8 cellular contexts compared by ENCODE assay signal in genomic region chr14:58243790-58244555, GRCh38. TPM values are rescaled to one million over a fixed set of nuclear protein-coding genes. Genes with fewer than 3 reads are reported as not detected.
A peak's percentile ranks its signal among the peaks of the same experiment; 100 is the strongest.
DNase-seq lines count a peak whose midpoint lies in the region; ATAC-seq, FAIRE-seq and TF ChIP-seq lines count a peak whose summit lies in the region.

No MANE protein-coding gene starts in this region.

- H3K4me3 ChIP-seq in endothelial cell of umbilical vein (replicated peaks in 1 of 3; ENCODE audit: insufficient read depth in 1 of 3, low read depth in 1 of 3, low read length in 3 of 3), result peak overlapping the region; percentile 68 to 98 (median 77)

- peaks cover 0 to 4% (median 0%) of the 10 kb centered on the region in 7 donors for H3K9me3 Mint-ChIP-seq in naive B cell

- H3K4me2 ChIP-seq in endothelial cell of umbilical vein (ENCODE audit: insufficient read depth, low read length), result peak overlapping the region; percentile 92

- no peaks in the 10 kb centered on the region for H3K27me3 ChIP-seq in endothelial cell of umbilical vein (ENCODE audit: control insufficient read depth in 2 of 2, insufficient read depth in 2 of 2, low read length in 2 of 2)

- dilution Hi-C loops in endothelial cell of umbilical vein (cut with MboI; ENCODE audit: extremely low pct_ligation_motif_present, low sequenced_read_pairs), result no loop called here

- CTCF ChIA-PET in endothelial cell of umbilical vein (lab: Charles Lee), result interaction anchor here (1.3 to 1.4 kb wide), 3 partner anchors 8 to 136 kb away, joined by 3 read pairs; no protein-coding TSS in a partner anchor

- no peak for FAIRE-seq in endothelial cell of umbilical vein (lab: Jason Lieb, UNC)

- intact Hi-C loops in endothelial cell of umbilical vein (cut with micrococcal nuclease), result loop anchor here (1.0 to 5.0 kb wide), 5 partner anchors 44 to 977 kb away; partner anchors contain the start of genes ACTR10, AP5M1, ARID4A and EXOC5

- H3K36me3 ChIP-seq in endothelial cell of umbilical vein (ENCODE audit: control insufficient read depth in 2 of 2, extremely low read depth in 1 of 2, insufficient read depth in 2 of 2, low read length in 2 of 2), result peaks cover 3 to 4% of the 10 kb centered on the region in 2 experiments

- H3K4me1 ChIP-seq in endothelial cell of umbilical vein (ENCODE audit: control insufficient read depth, extremely low read depth, insufficient read depth, low read length), result peaks cover 22% of the 10 kb centered on the region

- H3K9me1 ChIP-seq in endothelial cell of umbilical vein (replicated peaks; ENCODE audit: control insufficient read depth, extremely low read depth, insufficient read depth, low read length), result no peaks in the 10 kb centered on the region

- TF ChIP-seq CTCF in endothelial cell of umbilical vein (IDR thresholded peaks at IDR 0.05; ENCODE audit: extremely low read depth in 1 of 2, insufficient read depth in 1 of 2, low read depth in 1 of 2, low read length in 2 of 2), result no peak

- BruUV-seq in endothelial cell of umbilical vein (replicated peaks; lab: Mats Ljungman, UMichigan), result TSS peak; percentile 93

- peak overlapping the region in 7 of 8 donors; percentile 97 to 100 (median 99) for H3K4me3 Mint-ChIP-seq in naive B cell

- H3K9ac ChIP-seq in endothelial cell of umbilical vein (replicated peaks; ENCODE audit: extremely low read depth, insufficient read depth, low read length), result peak overlapping the region; percentile 82

- peaks cover 0 to 4% (median 0%) of the 10 kb centered on the region in 3 donors for H3K27me3 Mint-ChIP-seq in naive B cell

- ATAC-seq in GM21528 (IDR thresholded peaks at IDR 0.05; ENCODE audit: low FRiP score, unreplicated experiment) (peak; percentile 47), naive B cell (ENCODE audit: low read depth in 2 of 2) (peak; percentile 45 to 46)

- POLR2A ChIA-PET in endothelial cell of umbilical vein (lab: Charles Lee), result interaction anchor here (0.5 to 1.2 kb wide), 5 partner anchors 11 to 183 kb away, joined by 3 to 9 read pairs (median 3); partner anchors contain the start of genes ACTR10, ARID4A, KIAA0586 and TIMM9

- no peaks in the 10 kb centered on the region for H4K20me1 ChIP-seq in endothelial cell of umbilical vein (replicated peaks; ENCODE audit: control insufficient read depth, extremely low read depth, insufficient read depth, low read length)

- DNase-seq in G401 (ENCODE audit: low spot score), result peak; percentile 55
- DNase-seq in HUDEP-2 (lab: John Stamatoyannopoulos, UW; ENCODE audit: unreplicated experiment in 76 of 76), result peak in 39 of 76 experiments; percentile 5 to 86 (median 51)
- peak; percentile 23 for DNase-seq in SHP77 treated with DMSO at 0.1 percent for 48 hours (lab: John Stamatoyannopoulos, UW)
- DNase-seq in endothelial cell of umbilical vein (ENCODE audit: low read depth, low spot score), result peak; percentile 68
- no peak for DNase-seq in naive B cell
- DNase-seq in stimulated activated CD4-positive, alpha-beta T cell treated with anti-CD3 and anti-CD28 coated beads, Interleukin-12 subunit alpha, Interleukin-12 subunit beta, amount 100 ng/mL, for 4 hours, result no peak
- DNase-seq in GM19240 (ENCODE audit: insufficient read length, low spot score), result no peak

- in situ Hi-C loops in G401 (cut with HindIII; ENCODE audit: low sequenced_read_pairs), result no loop called here

- peak overlapping the region; percentile 30 for H2AFZ ChIP-seq in endothelial cell of umbilical vein (ENCODE audit: low read depth, low read length)

- H3K79me2 ChIP-seq in endothelial cell of umbilical vein (ENCODE audit: control insufficient read depth, insufficient read depth, low read length), result peaks cover 43% of the 10 kb centered on the region

- H3K27ac Mint-ChIP-seq in naive B cell, result peak overlapping the region; percentile 92 to 99 (median 96)

- peak overlapping the region; percentile 72 for H3K27ac ChIP-seq in endothelial cell of umbilical vein (ENCODE audit: insufficient read depth, low read depth, low read length)

- H3K4me1 Mint-ChIP-seq in naive B cell, result peaks cover 32 to 53% (median 36%) of the 10 kb centered on the region in 3 donors

- TF ChIP-seq POLR2A in endothelial cell of umbilical vein (IDR thresholded peaks at IDR 0.05; ENCODE audit: low read depth, low read length), result peak; percentile 34

- no peaks in the 10 kb centered on the region for H3K36me3 Mint-ChIP-seq in naive B cell

- no peaks in the 10 kb centered on the region for H3K9me3 ChIP-seq in endothelial cell of umbilical vein (replicated peaks; ENCODE audit: control insufficient read depth, insufficient read depth, low read length)

TF ChIP-seq in endothelial cell of umbilical vein, 7 proteins besides CTCF, POLR2A, EP300 and RAD21:
- TF ChIP-seq FOS (IDR thresholded peaks at IDR 0.05; ENCODE audit: borderline replicate concordance, insufficient read depth, low read length), result peak; percentile 13
- no peak for TF ChIP-seq MYC (IDR thresholded peaks at IDR 0.05; ENCODE audit: low read depth, low read length)
- no peak for TF ChIP-seq JUN (IDR thresholded peaks at IDR 0.05; ENCODE audit: borderline replicate concordance, insufficient read depth, insufficient read length, low read depth)
- TF ChIP-seq POLR2AphosphoS5 (IDR thresholded peaks at IDR 0.05; ENCODE audit: insufficient read depth, low read depth, low read length), result no peak
- TF ChIP-seq MAX (IDR thresholded peaks at IDR 0.05; ENCODE audit: insufficient read depth, insufficient read length), result no peak

RNA-seq across cellular contexts. Expression of gene PSMA3, which starts 0.7 kb away (rescaled TPM):
- 208 and 305 TPM in 2 replicates for total RNA-seq in G401 (2014; rRNA removed; shearing (Covaris generic))
- 228 and 240 TPM in 2 replicates for total RNA-seq in endothelial cell of umbilical vein
- polyA plus RNA-seq in endothelial cell of umbilical vein (274 and 297 TPM in 2 replicates), naive B cell (ENCODE audit: low read depth in 6 of 6) (100 to 1,000 TPM; 134 to 182 (median 141) TPM)
- polyA plus RNA-seq in endothelial cell of umbilical vein (2011; cell fraction: cytosol; rRNA removed), result 258 and 315 TPM in 2 replicates
- polyA plus RNA-seq in endothelial cell of umbilical vein (2011; cell fraction: nucleus; rRNA removed), result 142 and 181 TPM in 2 replicates
- polyA plus RNA-seq in endothelial cell of umbilical vein (2012), result 139 and 245 TPM in 2 replicates
- 190 and 204 TPM in 2 replicates for polyA minus RNA-seq in endothelial cell of umbilical vein
- polyA minus RNA-seq in endothelial cell of umbilical vein (2011; cell fraction: cytosol; rRNA and poly(A)+ RNA removed), result 83.9 TPM
- polyA minus RNA-seq in endothelial cell of umbilical vein (2011; cell fraction: nucleus; rRNA and poly(A)+ RNA removed), result 56.6 and 86.0 TPM in 2 replicates

RNA-seq across cellular contexts. Expression of gene ACTR10, which starts 44.0 kb away (rescaled TPM):
- 49.2 and 56.0 TPM in 2 replicates for total RNA-seq in G401 (2014; rRNA removed; shearing (Covaris generic))
- 67.3 and 71.4 TPM in 2 replicates for total RNA-seq in endothelial cell of umbilical vein
- polyA plus RNA-seq in endothelial cell of umbilical vein (21.6 and 28.6 TPM in 2 replicates), naive B cell (ENCODE audit: low read depth in 6 of 6) (100 to 1,000 TPM in 1 of 6 donors, 10 to 100 TPM in 5; 66.2 to 117 (median 76.6) TPM)
- 41.3 and 58.2 TPM in 2 replicates for polyA plus RNA-seq in endothelial cell of umbilical vein (2011; cell fraction: cytosol; rRNA removed)
- 40.7 and 52.2 TPM in 2 replicates for polyA plus RNA-seq in endothelial cell of umbilical vein (2011; cell fraction: nucleus; rRNA removed)
- 53.7 and 83.5 TPM in 2 replicates for polyA plus RNA-seq in endothelial cell of umbilical vein (2012)
- polyA minus RNA-seq in endothelial cell of umbilical vein, result 17.3 and 22.7 TPM in 2 replicates
- polyA minus RNA-seq in endothelial cell of umbilical vein (2011; cell fraction: cytosol; rRNA and poly(A)+ RNA removed), result 15.1 TPM
- polyA minus RNA-seq in endothelial cell of umbilical vein (2011; cell fraction: nucleus; rRNA and poly(A)+ RNA removed), result 25.5 and 30.8 TPM in 2 replicates

RNA-seq across cellular contexts. Expression of gene ARID4A, which starts 54.4 kb away (rescaled TPM):
- total RNA-seq in G401 (2014; rRNA removed; shearing (Covaris generic)), result 6.9 and 8.5 TPM in 2 replicates
- 20.0 and 21.5 TPM in 2 replicates for total RNA-seq in endothelial cell of umbilical vein
- 2.7 and 3.7 TPM in 2 replicates for polyA plus RNA-seq in endothelial cell of umbilical vein
- polyA plus RNA-seq in endothelial cell of umbilical vein (2011; cell fraction: cytosol; rRNA removed), result 4.2 and 4.4 TPM in 2 replicates
- polyA plus RNA-seq in endothelial cell of umbilical vein (2011; cell fraction: nucleus; rRNA removed), result 22.5 and 31.4 TPM in 2 replicates
- 8.4 and 12.3 TPM in 2 replicates for polyA plus RNA-seq in endothelial cell of umbilical vein (2012)
- polyA minus RNA-seq in endothelial cell of umbilical vein, result 12.7 and 13.0 TPM in 2 replicates
- 5.7 TPM for polyA minus RNA-seq in endothelial cell of umbilical vein (2011; cell fraction: cytosol; rRNA and poly(A)+ RNA removed)
- 25.0 and 29.9 TPM in 2 replicates for polyA minus RNA-seq in endothelial cell of umbilical vein (2011; cell fraction: nucleus; rRNA and poly(A)+ RNA removed)
- 10 to 100 TPM; 24.1 to 52.4 (median 32.9) TPM for polyA plus RNA-seq in naive B cell (ENCODE audit: low read depth in 6 of 6)

Comparison
In these comparisons a context has a peak if more than half of its experiments do, and no peak if none do; other contexts are left out.
1. DNase-seq: peak in G401 (single experiment), HUDEP-2 (39 of 76), SHP77 treated with DMSO at 0.1 percent for 48 hours (single experiment) and endothelial cell of umbilical vein (single experiment); none in naive B cell (single experiment), stimulated activated CD4-positive, alpha-beta T cell treated with anti-CD3 and anti-CD28 coated beads, Interleukin-12 subunit alpha, Interleukin-12 subunit beta, amount 100 ng/mL, for 4 hours (single experiment) and GM19240 (single experiment).